In the genomic region with DNA sequence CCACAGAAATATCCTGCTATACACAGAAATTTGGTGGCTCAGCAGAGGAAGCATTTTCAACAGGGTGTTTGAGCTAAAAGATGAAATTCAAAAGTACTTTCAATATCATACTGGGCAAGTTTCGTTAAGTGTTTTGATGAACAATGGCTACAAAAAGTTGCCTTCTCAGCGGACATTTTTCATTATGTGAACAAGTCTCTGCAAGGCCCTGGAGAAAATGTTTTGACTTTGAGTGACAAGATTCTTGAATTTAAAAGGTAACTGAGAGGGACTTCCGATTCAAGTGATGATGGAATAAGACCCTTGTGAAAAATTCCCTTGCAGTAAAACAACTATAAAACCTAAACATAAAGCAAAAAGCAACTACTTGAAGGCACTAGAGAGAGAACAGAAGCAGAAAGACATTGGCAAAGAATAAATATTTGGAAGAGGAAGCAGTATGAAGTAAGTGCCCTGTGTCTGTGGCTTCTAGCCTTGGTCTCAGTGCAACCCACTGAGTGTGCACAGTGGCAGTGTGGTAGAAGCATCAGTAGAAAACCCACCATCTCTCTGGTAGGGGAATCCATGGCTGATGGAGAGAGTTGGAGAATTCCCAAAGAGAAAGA, we compare ENCODE assay signal across 12 cellular contexts.
DNase-seq lines count a peak whose midpoint lies in the region; ATAC-seq and TF ChIP-seq lines count a peak whose summit lies in the region.
"Had no signal": no experiment of that assay in that cellular context is flagged by ENCODE, and none has a peak within 500 bp of the region (broad histone marks: within the 10 kb centered on the region; RNA-seq: fewer than 3 reads in every experiment).

No MANE protein-coding gene starts in this region.

- H3K4me3 Mint-ChIP-seq in CD14-positive monocyte, result peak overlapping the region in 1 of 2 donors; percentile 13
- H3K4me3 Mint-ChIP-seq in central memory CD8-positive, alpha-beta T cell, result peak overlapping the region; percentile 33

- intact Hi-C loops in CD14-positive monocyte (cut with micrococcal nuclease), result loop anchor here (2.0 to 5.0 kb wide), 2 partner anchors 19 to 80 kb away; no protein-coding TSS in a partner anchor

- peaks cover 44% of the 10 kb centered on the region for H3K4me1 Mint-ChIP-seq in CD14-positive monocyte
- peaks cover 26% of the 10 kb centered on the region for H3K4me1 Mint-ChIP-seq in central memory CD8-positive, alpha-beta T cell

- peak overlapping the region; percentile 96 to 99 (median 98) for H3K27ac Mint-ChIP-seq in CD14-positive monocyte
- H3K27ac Mint-ChIP-seq in central memory CD8-positive, alpha-beta T cell (ENCODE audit: low read depth), result peak overlapping the region; percentile 60

- peaks cover 15 to 22% of the 10 kb centered on the region in 2 donors for H3K36me3 Mint-ChIP-seq in CD14-positive monocyte
- peaks cover 2% of the 10 kb centered on the region for H3K36me3 Mint-ChIP-seq in central memory CD8-positive, alpha-beta T cell (ENCODE audit: insufficient read depth)

- H3K9me3 Mint-ChIP-seq in CD14-positive monocyte, result peaks cover 19 to 56% (median 31%) of the 10 kb centered on the region in 7 donors
- H3K9me3 Mint-ChIP-seq in central memory CD8-positive, alpha-beta T cell, result peaks cover 12% of the 10 kb centered on the region

- DNase-seq in CD14-positive monocyte (ENCODE audit: low spot score) (no peak), OCI-M1 (lab: John Stamatoyannopoulos, UW) (peak; percentile 51), NCI-H2171 (lab: John Stamatoyannopoulos, UW) (no peak), KG1 (lab: John Stamatoyannopoulos, UW) (no peak), NCI-H2107 treated with DMSO at 0.1 percent for 48 hours (lab: John Stamatoyannopoulos, UW; ENCODE audit: unreplicated experiment) (no peak)
- no peak for DNase-seq in central memory CD8-positive, alpha-beta T cell (ENCODE audit: low spot score in 2 of 2)
- DNase-seq: Caco-2, NCI-H1436, pancreas, Peyer's patch had no signal

- ATAC-seq in GM18909 (IDR thresholded peaks at IDR 0.05; ENCODE audit: poor library complexity, unreplicated experiment) (peak; percentile 23), HG02759 (IDR thresholded peaks at IDR 0.05; ENCODE audit: unreplicated experiment) (no peak)
- peak; percentile 41 for ATAC-seq in central memory CD8-positive, alpha-beta T cell (replicated peaks; ENCODE audit: extremely low read depth, poor library complexity, severe bottlenecking)

- peaks cover 1 to 13% (median 4%) of the 10 kb centered on the region in 3 donors for H3K27me3 Mint-ChIP-seq in CD14-positive monocyte (ENCODE audit: low read depth in 3 of 3)
- H3K27me3 Mint-ChIP-seq in central memory CD8-positive, alpha-beta T cell, result peaks cover 31% of the 10 kb centered on the region

- no peak for TF ChIP-seq CTCF in CD14-positive monocyte (IDR thresholded peaks at IDR 0.05)
